1 cellular context compared by ENCODE assay signal in the genomic region with DNA sequence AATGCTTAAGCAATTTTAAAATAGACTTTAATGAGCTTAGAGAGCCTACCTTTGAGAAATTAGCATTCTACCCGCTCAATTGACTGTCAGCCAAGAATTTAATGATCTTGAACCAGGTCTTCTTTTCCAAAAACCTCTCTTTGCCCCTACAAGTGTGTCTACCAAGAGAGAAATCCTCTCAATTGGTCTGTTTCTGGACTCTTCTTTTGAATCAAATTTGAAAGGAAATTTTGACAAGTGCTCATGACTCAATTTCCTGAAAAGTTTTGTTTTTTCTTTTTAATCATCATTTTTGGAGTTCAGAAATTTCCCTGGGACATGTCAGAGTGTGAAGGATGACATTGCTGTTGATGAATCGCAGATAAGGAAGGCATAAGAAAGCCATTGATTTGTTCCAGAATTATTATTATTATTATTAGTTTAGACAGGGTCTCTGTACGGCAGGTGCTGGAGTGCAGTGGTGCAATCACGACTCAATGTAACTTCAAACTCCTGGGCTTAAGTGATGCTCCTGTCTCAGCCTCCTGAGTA.
TF ChIP-seq lines count a peak whose summit lies in the region.

No MANE protein-coding gene starts in this region.

TF ChIP-seq in HepG2, 621 proteins besides CTCF, POLR2A, EP300 and RAD21 (continued from another document):
- TF ChIP-seq HINFP (CRISPR knock-in tag; IDR thresholded peaks at IDR 0.05; ENCODE audit: low read depth), result no peak
- TF ChIP-seq KAT7 (CRISPR knock-in tag; IDR thresholded peaks at IDR 0.05; ENCODE audit: borderline replicate concordance), result no peak
- TF ChIP-seq, protein P1, sequence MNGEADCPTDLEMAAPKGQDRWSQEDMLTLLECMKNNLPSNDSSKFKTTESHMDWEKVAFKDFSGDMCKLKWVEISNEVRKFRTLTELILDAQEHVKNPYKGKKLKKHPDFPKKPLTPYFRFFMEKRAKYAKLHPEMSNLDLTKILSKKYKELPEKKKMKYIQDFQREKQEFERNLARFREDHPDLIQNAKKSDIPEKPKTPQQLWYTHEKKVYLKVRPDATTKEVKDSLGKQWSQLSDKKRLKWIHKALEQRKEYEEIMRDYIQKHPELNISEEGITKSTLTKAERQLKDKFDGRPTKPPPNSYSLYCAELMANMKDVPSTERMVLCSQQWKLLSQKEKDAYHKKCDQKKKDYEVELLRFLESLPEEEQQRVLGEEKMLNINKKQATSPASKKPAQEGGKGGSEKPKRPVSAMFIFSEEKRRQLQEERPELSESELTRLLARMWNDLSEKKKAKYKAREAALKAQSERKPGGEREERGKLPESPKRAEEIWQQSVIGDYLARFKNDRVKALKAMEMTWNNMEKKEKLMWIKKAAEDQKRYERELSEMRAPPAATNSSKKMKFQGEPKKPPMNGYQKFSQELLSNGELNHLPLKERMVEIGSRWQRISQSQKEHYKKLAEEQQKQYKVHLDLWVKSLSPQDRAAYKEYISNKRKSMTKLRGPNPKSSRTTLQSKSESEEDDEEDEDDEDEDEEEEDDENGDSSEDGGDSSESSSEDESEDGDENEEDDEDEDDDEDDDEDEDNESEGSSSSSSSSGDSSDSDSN (CRISPR knock-in tag; IDR thresholded peaks at IDR 0.05), result no peak
- TF ChIP-seq BRD4 (CRISPR knock-in tag; IDR thresholded peaks at IDR 0.05), result no peak
